ENCODE assay signal across 8 cellular contexts in genomic region chr19:41364546-41365391, GRCh38.
DNase-seq lines count a peak whose midpoint lies in the region; ATAC-seq and TF ChIP-seq lines count a peak whose summit lies in the region.

No MANE protein-coding gene starts in this region.

- no peaks in the 10 kb centered on the region for H3K27me3 ChIP-seq in NT2/D1 (ENCODE audit: insufficient read depth, insufficient read length)

- H3K4me1 Mint-ChIP-seq in dendritic cell treated with granulocyte-macrophage colony-stimulating factor and Interleukin-4, amounts not matched to agents 40 ng/mL and 50 ng/mL, for 4 days (ENCODE audit: low read depth) = peaks cover 58% of the 10 kb centered on the region
- H3K4me1 Mint-ChIP-seq in nephron progenitor cell = peaks cover 19% of the 10 kb centered on the region

- no peak for TF ChIP-seq CTCF in nephron progenitor cell (IDR thresholded peaks at IDR 0.05)

- H3K36me3 Mint-ChIP-seq in dendritic cell treated with granulocyte-macrophage colony-stimulating factor and Interleukin-4, amounts not matched to agents 40 ng/mL and 50 ng/mL, for 4 days (ENCODE audit: low read depth) = peaks cover 5% of the 10 kb centered on the region
- H3K36me3 Mint-ChIP-seq in nephron progenitor cell (ENCODE audit: low read depth) = peaks cover 5% of the 10 kb centered on the region

- peak overlapping the region; percentile 100 for H3K27ac Mint-ChIP-seq in dendritic cell treated with granulocyte-macrophage colony-stimulating factor and Interleukin-4, amounts not matched to agents 40 ng/mL and 50 ng/mL, for 4 days
- H3K27ac Mint-ChIP-seq in nephron progenitor cell = peak overlapping the region; percentile 100

- DNase-seq in ELR (ENCODE audit: low read depth) (peak; percentile 30), NT2/D1 (ENCODE audit: low read depth, low spot score) (no peak), nephron progenitor cell (no peak), NCI-H1417 (lab: John Stamatoyannopoulos, UW) (no peak), HCEC 1CT (no peak), NCI-H1105 (lab: John Stamatoyannopoulos, UW) (no peak)

- no peaks in the 10 kb centered on the region for H3K27me3 Mint-ChIP-seq in dendritic cell treated with granulocyte-macrophage colony-stimulating factor and Interleukin-4, amounts not matched to agents 40 ng/mL and 50 ng/mL, for 4 days
- H3K27me3 Mint-ChIP-seq in nephron progenitor cell (ENCODE audit: low read depth, poor library complexity) = no peaks in the 10 kb centered on the region

- no peak for ATAC-seq in HG03097 (IDR thresholded peaks at IDR 0.05; ENCODE audit: low FRiP score, unreplicated experiment)

- peaks cover 2% of the 10 kb centered on the region for H3K4me1 ChIP-seq in NT2/D1 (ENCODE audit: insufficient read depth, insufficient read length)

- peak overlapping the region; percentile 93 for H3K9ac ChIP-seq in NT2/D1 (ENCODE audit: insufficient read length, low read depth)

- H3K9me3 Mint-ChIP-seq in dendritic cell treated with granulocyte-macrophage colony-stimulating factor and Interleukin-4, amounts not matched to agents 40 ng/mL and 50 ng/mL, for 4 days = no peaks in the 10 kb centered on the region
- H3K9me3 Mint-ChIP-seq in nephron progenitor cell = no peaks in the 10 kb centered on the region

- peaks cover 10% of the 10 kb centered on the region for H3K36me3 ChIP-seq in NT2/D1 (ENCODE audit: insufficient read depth, insufficient read length, low read length)

- intact Hi-C loops in dendritic cell treated with granulocyte-macrophage colony-stimulating factor and Interleukin-4, amounts not matched to agents 40 ng/mL and 50 ng/mL, for 4 days (cut with micrococcal nuclease) = loop anchor here (2.0 kb wide), 2 partner anchors 32 to 74 kb away; partner anchors contain the start of genes BCKDHA, DMAC2 and EXOSC5

- H3K4me3 ChIP-seq in NT2/D1 (ENCODE audit: insufficient read length, low read depth) = peak overlapping the region; percentile 82

- H3K9me3 ChIP-seq in NT2/D1 (ENCODE audit: insufficient read depth, low read length) = no peaks in the 10 kb centered on the region

- peak overlapping the region; percentile 88 for H3K4me3 Mint-ChIP-seq in dendritic cell treated with granulocyte-macrophage colony-stimulating factor and Interleukin-4, amounts not matched to agents 40 ng/mL and 50 ng/mL, for 4 days
- H3K4me3 Mint-ChIP-seq in nephron progenitor cell = peak overlapping the region; percentile 96
